Comparison of ENCODE assay signal across 1 cellular context in genomic region chr1:87044840-87045239, GRCh38.
TF ChIP-seq lines count a peak whose summit lies in the region.

No MANE protein-coding gene starts in this region.

TF ChIP-seq in GM12878, 131 proteins besides CTCF, POLR2A, EP300 and RAD21 (continued from another document):
- TF ChIP-seq SPI1 (IDR thresholded peaks at IDR 0.05; ENCODE audit: borderline replicate concordance, insufficient read depth, low read depth, low read length) = no peak
